Comparison of ENCODE assay signal across 12 cellular contexts in genomic region chr19:16180611-16181010, GRCh38. TPM values are rescaled to one million over a fixed set of nuclear protein-coding genes. Genes with fewer than 3 reads are reported as not detected.
DNase-seq lines count a peak whose midpoint lies in the region; ATAC-seq, FAIRE-seq and TF ChIP-seq lines count a peak whose summit lies in the region.
"Had no signal": no experiment of that assay in that cellular context is flagged by ENCODE, and none has a peak within 500 bp of the region (broad histone marks: within the 10 kb centered on the region; RNA-seq: fewer than 3 reads in every experiment).

No MANE protein-coding gene starts in this region.

- H3K27ac ChIP-seq in keratinocyte (ENCODE audit: control insufficient read depth, insufficient read depth, low read length) = no peak overlapping the region
- H3K27ac ChIP-seq: C4-2B, Peyer's patch had no signal

- no peak overlapping the region for H3K4me3 ChIP-seq in AG10803 (ENCODE audit: low read length)
- H3K4me3 ChIP-seq in keratinocyte (ENCODE audit: control insufficient read depth in 2 of 3, extremely low read depth in 1 of 3, insufficient read depth in 2 of 3, low read depth in 1 of 3, low read length in 3 of 3) = no peak overlapping the region
- H3K4me3 ChIP-seq: Peyer's patch had no signal

- no peaks in the 10 kb centered on the region for H3K9me1 ChIP-seq in keratinocyte (ENCODE audit: control insufficient read depth, extremely low read depth, insufficient read depth, low read length)

- no peaks in the 10 kb centered on the region for H4K20me1 ChIP-seq in keratinocyte (ENCODE audit: control insufficient read depth, extremely low read depth, insufficient read depth, low read length)

- peak overlapping the region; percentile 51 for H3K4me2 ChIP-seq in keratinocyte (ENCODE audit: control insufficient read depth, extremely low read depth, insufficient read depth, low read depth, low read length)

- no peaks in the 10 kb centered on the region for H3K36me3 ChIP-seq in keratinocyte (ENCODE audit: control insufficient read depth in 2 of 2, extremely low read depth in 1 of 2, insufficient read depth in 2 of 2, low read length in 2 of 2)
- H3K36me3 ChIP-seq: Peyer's patch had no signal

- TF ChIP-seq CTCF in AG10803 (conservative IDR thresholded peaks at IDR 0.05; ENCODE audit: low read length) (no peak), keratinocyte (optimal IDR thresholded peaks at IDR 0.05 in 1 of 3, IDR thresholded peaks at IDR 0.05 in 1 of 3, conservative IDR thresholded peaks at IDR 0.05 in 1 of 3; ENCODE audit: extremely low read depth in 1 of 3, insufficient read depth in 2 of 3, low read length in 3 of 3) (no peak)

- peaks cover 4% of the 10 kb centered on the region for H3K79me2 ChIP-seq in keratinocyte (ENCODE audit: control insufficient read depth, insufficient read depth, low read length)

- dilution Hi-C loops in keratinocyte (cut with MboI; ENCODE audit: extremely low pct_ligation_motif_present, low sequenced_read_pairs) = no loop called here

- DNase-seq in AG10803 (ENCODE audit: low read depth) (peak; percentile 88), HTR-8/SVneo (ENCODE audit: insufficient read length, low spot score) (peak; percentile 62), astrocyte of the hippocampus (ENCODE audit: low read depth, low spot score) (peak; percentile 82), keratinocyte (ENCODE audit: low read depth, low spot score) (no peak)
- DNase-seq: KG1, Peyer's patch, right cardiac atrium had no signal

- peaks cover 12% of the 10 kb centered on the region for H3K4me1 ChIP-seq in keratinocyte (ENCODE audit: control insufficient read depth, extremely low read depth, insufficient read depth, low read length)

- ATAC-seq in GM21717 (IDR thresholded peaks at IDR 0.05; ENCODE audit: unreplicated experiment) (no peak), GM21529 (IDR thresholded peaks at IDR 0.05; ENCODE audit: unreplicated experiment) (no peak), HG02973 (IDR thresholded peaks at IDR 0.05; ENCODE audit: unreplicated experiment) (no peak), HG03469 (IDR thresholded peaks at IDR 0.05; ENCODE audit: unreplicated experiment) (no peak)
- ATAC-seq: right cardiac atrium had no signal

- FAIRE-seq in HTR-8/SVneo (lab: Jason Lieb, UNC) (no peak), keratinocyte (lab: Jason Lieb, UNC) (peak; percentile 23)

- no peaks in the 10 kb centered on the region for H3K9me3 ChIP-seq in keratinocyte (ENCODE audit: control insufficient read depth, low read depth, low read length)

- H2AFZ ChIP-seq in keratinocyte (ENCODE audit: control insufficient read depth, low read length) = peak overlapping the region; percentile 36

- no peaks in the 10 kb centered on the region for H3K27me3 ChIP-seq in keratinocyte (ENCODE audit: control insufficient read depth, extremely low read depth, insufficient read depth, low read length)
- H3K27me3 ChIP-seq: Peyer's patch had no signal

- H3K9ac ChIP-seq in keratinocyte (ENCODE audit: control insufficient read depth, extremely low read depth, insufficient read depth, low read length) = no peak overlapping the region

RNA-seq across cellular contexts. Expression of gene FAM32A, which starts 4.6 kb away (rescaled TPM):
- polyA plus RNA-seq in keratinocyte = 105 to 114 TPM (median 106 TPM) in 3 replicates
- 105 TPM for polyA plus RNA-seq in keratinocyte (2011; ENCODE audit: low read depth)
- polyA plus RNA-seq in keratinocyte (2011; cell fraction: cytosol; rRNA removed) = 137 and 141 TPM in 2 replicates
- polyA plus RNA-seq in keratinocyte (2011; cell fraction: nucleus; rRNA removed) = 66.6 and 67.2 TPM in 2 replicates
- polyA plus RNA-seq in keratinocyte (2012; ENCODE audit: low replicate concordance) = 67.5 and 73.7 TPM in 2 replicates
- 29.5 to 43.8 TPM (median 40.4 TPM) in 3 replicates for polyA minus RNA-seq in keratinocyte
- polyA minus RNA-seq in keratinocyte (2011; cell fraction: cytosol; rRNA and poly(A)+ RNA removed) = 33.4 TPM
- polyA minus RNA-seq in keratinocyte (2011; cell fraction: nucleus; rRNA and poly(A)+ RNA removed) = 14.0 and 15.7 TPM in 2 replicates

RNA-seq across cellular contexts. Expression of gene CIB3, which starts 7.3 kb away (rescaled TPM):
- polyA plus RNA-seq in keratinocyte = not detected in 3 replicates
- not detected for polyA plus RNA-seq in keratinocyte (2011; ENCODE audit: low read depth)
- polyA plus RNA-seq in keratinocyte (2011; cell fraction: cytosol; rRNA removed) = not detected in 2 replicates
- polyA plus RNA-seq in keratinocyte (2011; cell fraction: nucleus; rRNA removed) = not detected in 2 replicates
- polyA plus RNA-seq in keratinocyte (2012; ENCODE audit: low replicate concordance) = not detected in 2 replicates
- not detected in 3 replicates for polyA minus RNA-seq in keratinocyte
- polyA minus RNA-seq in keratinocyte (2011; cell fraction: cytosol; rRNA and poly(A)+ RNA removed) = not detected
- polyA minus RNA-seq in keratinocyte (2011; cell fraction: nucleus; rRNA and poly(A)+ RNA removed) = not detected in 2 replicates
- polyA plus RNA-seq: right cardiac atrium had no signal

RNA-seq across cellular contexts. Expression of gene AP1M1, which starts 17.1 kb away (rescaled TPM):
- polyA plus RNA-seq in keratinocyte = 27.7 to 44.7 TPM (median 28.7 TPM) in 3 replicates
- 19.0 TPM for polyA plus RNA-seq in keratinocyte (2011; ENCODE audit: low read depth)
- 30.3 and 44.2 TPM in 2 replicates for polyA plus RNA-seq in keratinocyte (2011; cell fraction: cytosol; rRNA removed)
- polyA plus RNA-seq in keratinocyte (2011; cell fraction: nucleus; rRNA removed) = 43.1 and 49.9 TPM in 2 replicates
- polyA plus RNA-seq in keratinocyte (2012; ENCODE audit: low replicate concordance) = 26.4 and 51.7 TPM in 2 replicates
- 27.8 to 80.5 TPM (median 32.7 TPM) in 3 replicates for polyA minus RNA-seq in keratinocyte
- 55.8 TPM for polyA minus RNA-seq in keratinocyte (2011; cell fraction: cytosol; rRNA and poly(A)+ RNA removed)
- 30.1 and 42.7 TPM in 2 replicates for polyA minus RNA-seq in keratinocyte (2011; cell fraction: nucleus; rRNA and poly(A)+ RNA removed)

RNA-seq across cellular contexts. Expression of gene HSH2D, which starts 37.1 kb away (rescaled TPM):
- polyA plus RNA-seq in keratinocyte = 0.90 to 1.9 TPM (median 1.1 TPM) in 3 replicates
- not detected for polyA plus RNA-seq in keratinocyte (2011; ENCODE audit: low read depth)
- 0.36 and 0.75 TPM in 2 replicates for polyA plus RNA-seq in keratinocyte (2011; cell fraction: cytosol; rRNA removed)
- polyA plus RNA-seq in keratinocyte (2011; cell fraction: nucleus; rRNA removed) = 1.0 and 1.5 TPM in 2 replicates
- polyA plus RNA-seq in keratinocyte (2012; ENCODE audit: low replicate concordance) = 0.23 and 1.4 TPM in 2 replicates
- polyA minus RNA-seq in keratinocyte = 0.89 to 1.9 TPM (median 1.5 TPM) in 3 replicates
- polyA minus RNA-seq in keratinocyte (2011; cell fraction: cytosol; rRNA and poly(A)+ RNA removed) = not detected
- 0.63 TPM in 1 of 2 replicates, not detected in the other for polyA minus RNA-seq in keratinocyte (2011; cell fraction: nucleus; rRNA and poly(A)+ RNA removed)
